27 cellular contexts compared by ENCODE assay signal in genomic region chr13:31105856-31106255, GRCh38.
"Had no signal": no experiment of that assay in that cellular context is flagged by ENCODE, and none has a peak within 500 bp of the region (broad histone marks: within the 10 kb centered on the region; RNA-seq: fewer than 3 reads in every experiment).

No MANE protein-coding gene starts in this region.

- H3K4me3 ChIP-seq: pancreas, psoas muscle, right lobe of liver, sigmoid colon, suprapubic skin, testis, tibial artery, transverse colon, upper lobe of right lung, uterus had no signal

- H3K27ac Mint-ChIP-seq: naive thymus-derived CD8-positive, alpha-beta T cell; natural killer cell treated with Interleukin-12 subunit alpha and Interleukin-12 subunit beta and Interleukin-15 and Interleukin-18, amount 100 ng/mL, for 72 hours; nephron progenitor cell; stimulated activated memory B cell treated with anti-CD40 and anti-IgM and Interleukin-4, amounts not matched to agents 10 μg/mL and 1 μg/mL and 100 μg/mL, for 72 hours; type B pancreatic cell had no signal

- ATAC-seq: naive thymus-derived CD8-positive, alpha-beta T cell; natural killer cell treated with Interleukin-12 subunit alpha and Interleukin-12 subunit beta and Interleukin-15 and Interleukin-18, amount 100 ng/mL, for 72 hours; pancreas; psoas muscle; right cardiac atrium; right lobe of liver; stimulated activated memory B cell treated with anti-CD40 and anti-IgM and Interleukin-4, amounts not matched to agents 10 μg/mL and 1 μg/mL and 100 μg/mL, for 72 hours; stimulated activated naive CD8-positive, alpha-beta T cell treated with anti-CD3 and anti-CD28 coated beads, Interleukin-15, amount 100 ng/mL, for 72 hours; stimulated activated naive CD8-positive, alpha-beta T cell treated with anti-CD3 and anti-CD28 coated beads, Interleukin-15, Interleukin-2, amounts not matched to agents 100 U/mL and 50 U/mL, for 24 hours had no signal

- H3K4me1 Mint-ChIP-seq: naive thymus-derived CD8-positive, alpha-beta T cell; neural crest cell; stimulated activated memory B cell treated with anti-CD40 and anti-IgM and Interleukin-4, amounts not matched to agents 10 μg/mL and 1 μg/mL and 100 μg/mL, for 72 hours; stimulated activated naive CD8-positive, alpha-beta T cell treated with anti-CD3 and anti-CD28 coated beads, Interleukin-15, amount 100 ng/mL, for 72 hours had no signal

- H3K27ac ChIP-seq: neutrophil, pancreas, psoas muscle, right lobe of liver, sigmoid colon, suprapubic skin, testis, tibial artery, transverse colon, upper lobe of right lung, uterus had no signal

- H3K4me3 Mint-ChIP-seq: naive thymus-derived CD8-positive, alpha-beta T cell; natural killer cell treated with Interleukin-12 subunit alpha and Interleukin-12 subunit beta and Interleukin-15 and Interleukin-18, amount 100 ng/mL, for 72 hours; nephron progenitor cell; neural crest cell; stimulated activated memory B cell treated with anti-CD40 and anti-IgM and Interleukin-4, amounts not matched to agents 10 μg/mL and 1 μg/mL and 100 μg/mL, for 72 hours; stimulated activated naive CD8-positive, alpha-beta T cell treated with anti-CD3 and anti-CD28 coated beads, Interleukin-15, amount 100 ng/mL, for 72 hours; type B pancreatic cell had no signal

- DNase-seq: naive thymus-derived CD8-positive, alpha-beta T cell; nephron progenitor cell; nucleus accumbens; pancreas; psoas muscle; right cardiac atrium; right lobe of liver; sigmoid colon; small intestine; stimulated activated CD4-positive, alpha-beta T cell treated with anti-CD3 and anti-CD28 coated beads, Interleukin-15, amount 100 ng/mL, for 24 hours; stimulated activated CD4-positive, alpha-beta T cell treated with anti-CD3 and anti-CD28 coated beads, Interleukin-2, amount 100 ng/mL, for 24 hours; stimulated activated CD4-positive, alpha-beta T cell treated with anti-CD3 and anti-CD28 coated beads, Interleukin-2, amount 100 ng/mL, for 48 hours; stimulated activated CD4-positive, alpha-beta T cell treated with anti-CD3 and anti-CD28 coated beads, Interleukin-4, amount 100 ng/mL, for 24 hours; stimulated activated naive CD4-positive, alpha-beta T cell; stimulated activated naive CD8-positive, alpha-beta T cell treated with anti-CD3 and anti-CD28 coated beads, Interleukin-15, amount 100 ng/mL, for 72 hours; stimulated activated naive CD8-positive, alpha-beta T cell treated with anti-CD3 and anti-CD28 coated beads, Interleukin-15, Interleukin-2, amounts not matched to agents 100 U/mL and 50 U/mL, for 24 hours; testis; tibial artery; transverse colon; upper lobe of right lung; uterus had no signal

- H3K9me3 Mint-ChIP-seq: natural killer cell treated with Interleukin-12 subunit alpha and Interleukin-12 subunit beta and Interleukin-15 and Interleukin-18, amount 100 ng/mL, for 72 hours; nephron progenitor cell; neural crest cell; stimulated activated memory B cell treated with anti-CD40 and anti-IgM and Interleukin-4, amounts not matched to agents 10 μg/mL and 1 μg/mL and 100 μg/mL, for 72 hours; stimulated activated naive CD8-positive, alpha-beta T cell treated with anti-CD3 and anti-CD28 coated beads, Interleukin-15, amount 100 ng/mL, for 72 hours; type B pancreatic cell had no signal

- H3K36me3 Mint-ChIP-seq: naive thymus-derived CD8-positive, alpha-beta T cell; natural killer cell treated with Interleukin-12 subunit alpha and Interleukin-12 subunit beta and Interleukin-15 and Interleukin-18, amount 100 ng/mL, for 72 hours; stimulated activated memory B cell treated with anti-CD40 and anti-IgM and Interleukin-4, amounts not matched to agents 10 μg/mL and 1 μg/mL and 100 μg/mL, for 72 hours; type B pancreatic cell had no signal
